Comparison of ENCODE assay signal across 13 cellular contexts in genomic region chr6:20577280-20577679, GRCh38. TPM values are rescaled to one million over a fixed set of nuclear protein-coding genes. Genes with fewer than 3 reads are reported as not detected.
DNase-seq lines count a peak whose midpoint lies in the region; ATAC-seq and TF ChIP-seq lines count a peak whose summit lies in the region.
"Had no signal": no experiment of that assay in that cellular context is flagged by ENCODE, and none has a peak within 500 bp of the region (broad histone marks: within the 10 kb centered on the region; RNA-seq: fewer than 3 reads in every experiment).

No MANE protein-coding gene starts in this region.

- H3K9me3 ChIP-seq in osteoblast (ENCODE audit: low read depth, low read length): no peaks in the 10 kb centered on the region

- no peaks in the 10 kb centered on the region for H3K4me1 ChIP-seq in osteoblast (ENCODE audit: insufficient read depth, low read length)

- H3K9me3 Mint-ChIP-seq in activated CD4-positive, alpha-beta T cell treated with anti-CD3 and anti-CD28 coated beads for 36 hours (ENCODE audit: low read depth): no peaks in the 10 kb centered on the region
- no peaks in the 10 kb centered on the region for H3K9me3 Mint-ChIP-seq in brain
- no peaks in the 10 kb centered on the region for H3K9me3 Mint-ChIP-seq in activated CD8-positive, alpha-beta memory T cell treated with anti-CD3 and anti-CD28 coated beads, Interleukin-2, amount 10 ng/mL, durations not matched to agents 7 days and 5 days (ENCODE audit: low read depth)
- H3K9me3 Mint-ChIP-seq: H9 had no signal

- no peak overlapping the region for H3K4me3 Mint-ChIP-seq in activated CD4-positive, alpha-beta T cell treated with anti-CD3 and anti-CD28 coated beads for 36 hours
- H3K4me3 Mint-ChIP-seq in brain: no peak overlapping the region
- no peak overlapping the region for H3K4me3 Mint-ChIP-seq in activated CD8-positive, alpha-beta memory T cell treated with anti-CD3 and anti-CD28 coated beads, Interleukin-2, amount 10 ng/mL, durations not matched to agents 7 days and 5 days
- H3K4me3 Mint-ChIP-seq: H9 had no signal

- no peaks in the 10 kb centered on the region for H4K20me1 ChIP-seq in osteoblast (ENCODE audit: insufficient read depth, low read length)

- H3K4me2 ChIP-seq in osteoblast (ENCODE audit: insufficient read depth, low read length): no peak overlapping the region

- no peak overlapping the region for H2AFZ ChIP-seq in osteoblast (ENCODE audit: low read length)

- no peaks in the 10 kb centered on the region for H3K27me3 Mint-ChIP-seq in activated CD4-positive, alpha-beta T cell treated with anti-CD3 and anti-CD28 coated beads for 36 hours
- no peaks in the 10 kb centered on the region for H3K27me3 Mint-ChIP-seq in brain
- H3K27me3 Mint-ChIP-seq in activated CD8-positive, alpha-beta memory T cell treated with anti-CD3 and anti-CD28 coated beads, Interleukin-2, amount 10 ng/mL, durations not matched to agents 7 days and 5 days: no peaks in the 10 kb centered on the region

- H3K27me3 ChIP-seq in osteoblast (ENCODE audit: insufficient read depth, low read length): no peaks in the 10 kb centered on the region

- no peaks in the 10 kb centered on the region for H3K79me2 ChIP-seq in osteoblast (ENCODE audit: insufficient read depth, low read length)

- peaks cover 21% of the 10 kb centered on the region for H3K36me3 Mint-ChIP-seq in activated CD4-positive, alpha-beta T cell treated with anti-CD3 and anti-CD28 coated beads for 36 hours (ENCODE audit: low read depth)
- H3K36me3 Mint-ChIP-seq in brain: peaks cover 7% of the 10 kb centered on the region
- peaks cover 25% of the 10 kb centered on the region for H3K36me3 Mint-ChIP-seq in activated CD8-positive, alpha-beta memory T cell treated with anti-CD3 and anti-CD28 coated beads, Interleukin-2, amount 10 ng/mL, durations not matched to agents 7 days and 5 days

- no peak overlapping the region for H3K27ac Mint-ChIP-seq in activated CD4-positive, alpha-beta T cell treated with anti-CD3 and anti-CD28 coated beads for 36 hours
- peak overlapping the region; percentile 27 to 78 (median 58) for H3K27ac Mint-ChIP-seq in brain
- no peak overlapping the region for H3K27ac Mint-ChIP-seq in activated CD8-positive, alpha-beta memory T cell treated with anti-CD3 and anti-CD28 coated beads, Interleukin-2, amount 10 ng/mL, durations not matched to agents 7 days and 5 days
- H3K27ac Mint-ChIP-seq: H9 had no signal

- no peaks in the 10 kb centered on the region for H3K36me3 ChIP-seq in osteoblast (ENCODE audit: insufficient read depth, low read length)

- TF ChIP-seq CTCF in brain (conservative IDR thresholded peaks at IDR 0.05) (no peak), osteoblast (IDR thresholded peaks at IDR 0.05; ENCODE audit: extremely low read depth, low read depth, low read length) (no peak)

- POLR2A ChIA-PET in activated CD4-positive, alpha-beta T cell treated with anti-CD3 and anti-CD28 coated beads for 36 hours (lab: Charles Lee): no interaction called here

- CTCF ChIA-PET in activated CD4-positive, alpha-beta T cell treated with anti-CD3 and anti-CD28 coated beads for 36 hours (lab: Charles Lee): no interaction called here
- CTCF ChIA-PET in activated CD8-positive, alpha-beta memory T cell treated with anti-CD3 and anti-CD28 coated beads, Interleukin-2, amount 10 ng/mL, durations not matched to agents 7 days and 5 days (lab: Charles Lee): interaction anchor here (0.8 kb wide), 1 partner anchor 1011 kb away, joined by 5 read pairs; no protein-coding TSS in a partner anchor

- peaks cover 32% of the 10 kb centered on the region for H3K4me1 Mint-ChIP-seq in activated CD4-positive, alpha-beta T cell treated with anti-CD3 and anti-CD28 coated beads for 36 hours
- peaks cover 61% of the 10 kb centered on the region for H3K4me1 Mint-ChIP-seq in brain
- H3K4me1 Mint-ChIP-seq in activated CD8-positive, alpha-beta memory T cell treated with anti-CD3 and anti-CD28 coated beads, Interleukin-2, amount 10 ng/mL, durations not matched to agents 7 days and 5 days: peaks cover 8% of the 10 kb centered on the region

- no peak overlapping the region for H3K27ac ChIP-seq in osteoblast (ENCODE audit: low read depth, low read length)

- H3K4me3 ChIP-seq in osteoblast (ENCODE audit: insufficient read depth, low read length): no peak overlapping the region

- ATAC-seq in activated CD4-positive, alpha-beta T cell treated with anti-CD3 and anti-CD28 coated beads for 36 hours: peak; percentile 33
- ATAC-seq in activated CD8-positive, alpha-beta memory T cell treated with anti-CD3 and anti-CD28 coated beads, Interleukin-2, amount 10 ng/mL, durations not matched to agents 7 days and 5 days: no peak
- ATAC-seq in HG03135 (IDR thresholded peaks at IDR 0.05; ENCODE audit: unreplicated experiment): no peak
- ATAC-seq in HG03469 (IDR thresholded peaks at IDR 0.05; ENCODE audit: unreplicated experiment): no peak
- ATAC-seq: PC-3 had no signal

- intact Hi-C loops in activated CD4-positive, alpha-beta T cell treated with anti-CD3 and anti-CD28 coated beads for 36 hours (cut with DNase I, micrococcal nuclease): no loop called here

- no peak for DNase-seq in activated CD4-positive, alpha-beta T cell treated with anti-CD3 and anti-CD28 coated beads for 36 hours
- DNase-seq in activated CD4-positive, alpha-beta T cell treated with anti-CD3 and anti-CD28 coated beads for 48 hours: no peak
- DNase-seq in NCI-H2171 (lab: John Stamatoyannopoulos, UW): peak; percentile 22
- DNase-seq in osteoblast (ENCODE audit: insufficient read length, low spot score, missing footprints): no peak
- no peak for DNase-seq in activated CD8-positive, alpha-beta memory T cell treated with anti-CD3 and anti-CD28 coated beads, Interleukin-2, amount 10 ng/mL, durations not matched to agents 7 days and 5 days
- DNase-seq: C1 segment of cervical spinal cord, H9, NCI-H187, NCI-H510A treated with DMSO at 0.1 percent for 48 hours, PC-3 had no signal

RNA-seq across cellular contexts. Expression of gene CDKAL1, which starts 43.0 kb away (rescaled TPM):
- total RNA-seq in activated CD4-positive, alpha-beta T cell treated with anti-CD3 and anti-CD28 coated beads for 36 hours: 10 to 100 TPM; 22.1 to 23.4 TPM
- 21.7 TPM for polyA plus RNA-seq in brain (ENCODE audit: insufficient read depth, low read depth, low replicate concordance)
- 17.4 and 18.5 TPM in 2 replicates for total RNA-seq in osteoblast
- total RNA-seq in activated CD8-positive, alpha-beta memory T cell treated with anti-CD3 and anti-CD28 coated beads, Interleukin-2, amount 10 ng/mL, durations not matched to agents 7 days and 5 days: 10 to 100 TPM; 27.9 to 30.0 TPM

Comparison
In these comparisons a context has a peak if more than half of its experiments do, and no peak if none do; other contexts are left out.
1. H3K27ac Mint-ChIP-seq: peak in brain (5 of 5); none in activated CD4-positive, alpha-beta T cell treated with anti-CD3 and anti-CD28 coated beads for 36 hours (single experiment) and activated CD8-positive, alpha-beta memory T cell treated with anti-CD3 and anti-CD28 coated beads, Interleukin-2, amount 10 ng/mL, durations not matched to agents 7 days and 5 days (single experiment).